9 cellular contexts compared by ENCODE assay signal in the genomic region with DNA sequence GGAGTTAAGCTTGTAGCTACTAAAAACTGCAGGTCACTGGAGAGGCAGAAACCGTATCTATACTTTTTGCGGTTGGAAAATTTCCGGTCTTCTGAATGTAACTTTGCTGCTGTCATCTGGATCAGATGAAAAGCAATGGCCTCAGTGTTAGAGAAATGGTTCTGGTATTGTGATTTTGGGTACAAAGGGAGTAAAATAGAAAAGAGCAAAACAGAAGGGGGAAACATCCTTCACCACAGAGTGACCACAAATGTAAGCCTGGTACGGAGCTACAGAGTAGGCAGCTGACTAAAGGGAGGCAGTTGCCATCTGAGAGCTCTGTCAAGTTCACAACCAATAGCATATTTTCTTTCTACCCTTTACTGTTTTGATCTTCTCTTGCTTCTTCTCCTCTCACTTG. TPM values are rescaled to one million over a fixed set of nuclear protein-coding genes. Genes with fewer than 3 reads are reported as not detected.
DNase-seq lines count a peak whose midpoint lies in the region; ATAC-seq and TF ChIP-seq lines count a peak whose summit lies in the region.
"Had no signal": no experiment of that assay in that cellular context is flagged by ENCODE, and none has a peak within 500 bp of the region (broad histone marks: within the 10 kb centered on the region; RNA-seq: fewer than 3 reads in every experiment).

No MANE protein-coding gene starts in this region.

- WGBS in transverse colon (ENCODE audit: low coverage in 1 of 2), 2 donors: 56 to 59% methylated on average over 4 of the region's 4 CpGs

- no peaks in the 10 kb centered on the region for H3K36me3 ChIP-seq in transverse colon

- no peak for TF ChIP-seq CTCF in transverse colon (IDR thresholded peaks at IDR 0.05)

- DNase-seq in stimulated activated CD4-positive, alpha-beta T cell treated with anti-CD3 and anti-CD28 coated beads, Interleukin-15, amount 100 ng/mL, for 24 hours: peak; percentile 56
- no peak for DNase-seq in stimulated activated CD4-positive, alpha-beta T cell treated with anti-CD3 and anti-CD28 coated beads, Interleukin-2, amount 100 ng/mL, for 48 hours
- DNase-seq in UCSD-AML1 (lab: John Stamatoyannopoulos, UW; ENCODE audit: unreplicated experiment): peak; percentile 20
- DNase-seq in transverse colon: peak; percentile 14
- DNase-seq in DMS114 treated with DMSO at 0.1 percent for 48 hours (lab: John Stamatoyannopoulos, UW; ENCODE audit: unreplicated experiment): no peak
- no peak for DNase-seq in kidney tubule cell (ENCODE audit: low spot score)
- no peak for DNase-seq in retina

- no peak for TF ChIP-seq POLR2A in transverse colon (IDR thresholded peaks at IDR 0.05)

- H3K4me1 ChIP-seq in transverse colon: no peaks in the 10 kb centered on the region

- intact Hi-C loops in transverse colon (cut with DNase I; ENCODE audit: low total_unique reads): no loop called here

- no peaks in the 10 kb centered on the region for H3K27me3 ChIP-seq in transverse colon

- peak; percentile 82 for ATAC-seq in HG03103 (IDR thresholded peaks at IDR 0.05; ENCODE audit: low read depth, unreplicated experiment)

- peak overlapping the region in 1 of 4 donors; percentile 23 for H3K27ac ChIP-seq in transverse colon

- no peak for TF ChIP-seq EP300 in transverse colon (IDR thresholded peaks at IDR 0.05; ENCODE audit: low read depth)

- in situ Hi-C loops in transverse colon (cut with MboI; ENCODE audit: low pct_ligation_motif_present in 1 of 4, low pct_unique_long_range_greater_than_20kb in 1 of 4, low sequenced_read_pairs in 3 of 4): no loop called here

- H3K9me3 ChIP-seq in transverse colon: no peaks in the 10 kb centered on the region

- no peak overlapping the region for H3K4me3 ChIP-seq in transverse colon

RNA-seq across cellular contexts. Expression of a gene that starts 5.6 kb away (rescaled TPM):
- total RNA-seq in transverse colon: 10 to 100 TPM in 2 of 4 donors, 1 to 10 TPM in 2; 5.5 to 24.3 (median 13.0) TPM
- total RNA-seq: Daoy had no signal

RNA-seq across cellular contexts. Expression of a gene that starts 47.5 kb away (rescaled TPM):
- total RNA-seq in transverse colon: not detected

Comparison
In these comparisons a context has a peak if more than half of its experiments do, and no peak if none do; other contexts are left out.
1. DNase-seq: peak in stimulated activated CD4-positive, alpha-beta T cell treated with anti-CD3 and anti-CD28 coated beads, Interleukin-15, amount 100 ng/mL, for 24 hours (single experiment), UCSD-AML1 (single experiment) and transverse colon (single experiment); none in stimulated activated CD4-positive, alpha-beta T cell treated with anti-CD3 and anti-CD28 coated beads, Interleukin-2, amount 100 ng/mL, for 48 hours (0 of 2), DMS114 treated with DMSO at 0.1 percent for 48 hours (single experiment), kidney tubule cell (single experiment) and retina (single experiment).